Comparison of ENCODE assay signal across 9 cellular contexts in genomic region chr11:83191986-83192385, GRCh38. TPM values are rescaled to one million over a fixed set of nuclear protein-coding genes. Genes with fewer than 3 reads are reported as not detected.
A peak's percentile ranks its signal among the peaks of the same experiment; 100 is the strongest.
DNase-seq lines count a peak whose midpoint lies in the region; ATAC-seq, FAIRE-seq and TF ChIP-seq lines count a peak whose summit lies in the region.
"Had no signal": no experiment of that assay in that cellular context is flagged by ENCODE, and none has a peak within 500 bp of the region (broad histone marks: within the 10 kb centered on the region; RNA-seq: fewer than 3 reads in every experiment).

No MANE protein-coding gene starts in this region.

- peaks cover 41% of the 10 kb centered on the region for H3K4me1 Mint-ChIP-seq in activated naive CD4-positive, alpha-beta T cell treated with anti-CD3 and anti-CD28 coated beads for 36 hours (ENCODE audit: low read depth)
- H3K4me1 Mint-ChIP-seq in activated CD8-positive, alpha-beta T cell treated with anti-CD3 and anti-CD28 coated beads for 36 hours (ENCODE audit: low read depth): peaks cover 36% of the 10 kb centered on the region

- H4K20me1 ChIP-seq in keratinocyte (ENCODE audit: control insufficient read depth, extremely low read depth, insufficient read depth, low read length): no peaks in the 10 kb centered on the region

- 33 to 36% methylated on average over 11 of the region's 11 CpGs for WGBS in testis, 2 donors

- H3K27me3 ChIP-seq in keratinocyte (ENCODE audit: control insufficient read depth, extremely low read depth, insufficient read depth, low read length): no peaks in the 10 kb centered on the region
- no peaks in the 10 kb centered on the region for H3K27me3 ChIP-seq in testis

- H3K9me1 ChIP-seq in keratinocyte (ENCODE audit: control insufficient read depth, extremely low read depth, insufficient read depth, low read length): no peaks in the 10 kb centered on the region

- H3K9me3 Mint-ChIP-seq in activated naive CD4-positive, alpha-beta T cell treated with anti-CD3 and anti-CD28 coated beads for 36 hours: no peaks in the 10 kb centered on the region
- H3K9me3 Mint-ChIP-seq in activated CD8-positive, alpha-beta T cell treated with anti-CD3 and anti-CD28 coated beads for 36 hours: no peaks in the 10 kb centered on the region

- H3K4me3 ChIP-seq in keratinocyte (ENCODE audit: control insufficient read depth in 2 of 3, extremely low read depth in 1 of 3, insufficient read depth in 2 of 3, low read depth in 1 of 3, low read length in 3 of 3) (peak overlapping the region; percentile 84 to 100 (median 90)), testis (peak overlapping the region in 1 of 2 donors; percentile 87)

- H3K27ac Mint-ChIP-seq in activated naive CD4-positive, alpha-beta T cell treated with anti-CD3 and anti-CD28 coated beads for 36 hours: peak overlapping the region; percentile 95
- H3K27ac Mint-ChIP-seq in activated CD8-positive, alpha-beta T cell treated with anti-CD3 and anti-CD28 coated beads for 36 hours: peak overlapping the region; percentile 99

- H3K27me3 Mint-ChIP-seq in activated naive CD4-positive, alpha-beta T cell treated with anti-CD3 and anti-CD28 coated beads for 36 hours (ENCODE audit: low read depth): no peaks in the 10 kb centered on the region
- no peaks in the 10 kb centered on the region for H3K27me3 Mint-ChIP-seq in activated CD8-positive, alpha-beta T cell treated with anti-CD3 and anti-CD28 coated beads for 36 hours

- DNase-seq in activated naive CD4-positive, alpha-beta T cell treated with anti-CD3 and anti-CD28 coated beads for 36 hours: no peak
- no peak for DNase-seq in activated naive CD4-positive, alpha-beta T cell treated with anti-CD3 and anti-CD28 coated beads, Interleukin-2, amount 50 U/mL, for 16 hours
- DNase-seq in activated CD8-positive, alpha-beta T cell treated with anti-CD3 and anti-CD28 coated beads for 36 hours: no peak
- DNase-seq in keratinocyte (ENCODE audit: low read depth, low spot score) (no peak), testis (peak; percentile 88), midbrain (lab: John Stamatoyannopoulos, UW) (no peak), HT-29 (ENCODE audit: low spot score) (no peak)
- DNase-seq: C1 segment of cervical spinal cord had no signal

- H3K27ac ChIP-seq in keratinocyte (ENCODE audit: control insufficient read depth, insufficient read depth, low read length) (peak overlapping the region; percentile 96), testis (peak overlapping the region; percentile 57 to 91)

- H3K9ac ChIP-seq in keratinocyte (ENCODE audit: control insufficient read depth, extremely low read depth, insufficient read depth, low read length): peak overlapping the region; percentile 96

- peak overlapping the region; percentile 95 for H3K4me3 Mint-ChIP-seq in activated naive CD4-positive, alpha-beta T cell treated with anti-CD3 and anti-CD28 coated beads for 36 hours
- H3K4me3 Mint-ChIP-seq in activated CD8-positive, alpha-beta T cell treated with anti-CD3 and anti-CD28 coated beads for 36 hours: peak overlapping the region; percentile 98

- intact Hi-C loops in activated naive CD4-positive, alpha-beta T cell treated with anti-CD3 and anti-CD28 coated beads for 36 hours (cut with micrococcal nuclease): loop anchor here (5.0 kb wide), 1 partner anchor 460 kb away; the partner anchor contains the start of gene FAM181B
- intact Hi-C loops in activated CD8-positive, alpha-beta T cell treated with anti-CD3 and anti-CD28 coated beads for 36 hours (cut with micrococcal nuclease): loop anchor here (5.0 to 10.0 kb wide), 2 partner anchors 117 to 290 kb away; partner anchors contain the start of genes DDIAS, PRCP and RAB30
- intact Hi-C loops in testis (cut with DNase I; ENCODE audit: low total_unique reads): loop anchor here (10.0 kb wide), 1 partner anchor 287 kb away; the partner anchor contains the start of genes DDIAS and PRCP

- ATAC-seq in activated CD8-positive, alpha-beta T cell treated with anti-CD3 and anti-CD28 coated beads for 36 hours: no peak
- ATAC-seq in GM19328 (IDR thresholded peaks at IDR 0.05; ENCODE audit: unreplicated experiment): no peak

- no peak for FAIRE-seq in keratinocyte (lab: Jason Lieb, UNC)

- no peak for TF ChIP-seq CTCF in activated CD8-positive, alpha-beta T cell treated with anti-CD3 and anti-CD28 coated beads for 36 hours (IDR thresholded peaks at IDR 0.05)
- TF ChIP-seq CTCF in keratinocyte (optimal IDR thresholded peaks at IDR 0.05 in 1 of 3, IDR thresholded peaks at IDR 0.05 in 1 of 3, conservative IDR thresholded peaks at IDR 0.05 in 1 of 3; ENCODE audit: extremely low read depth in 1 of 3, insufficient read depth in 2 of 3, low read length in 3 of 3) (no peak), testis (IDR thresholded peaks at IDR 0.05) (no peak)

- H3K9me3 ChIP-seq in keratinocyte (ENCODE audit: control insufficient read depth, low read depth, low read length) (no peaks in the 10 kb centered on the region), testis (no peaks in the 10 kb centered on the region)

- H3K4me1 ChIP-seq in keratinocyte (ENCODE audit: control insufficient read depth, extremely low read depth, insufficient read depth, low read length) (peaks cover 17% of the 10 kb centered on the region), testis (peaks cover 27% of the 10 kb centered on the region)

- CTCF ChIA-PET in activated naive CD4-positive, alpha-beta T cell treated with anti-CD3 and anti-CD28 coated beads for 36 hours (lab: Charles Lee): no interaction called here
- CTCF ChIA-PET in activated CD8-positive, alpha-beta T cell treated with anti-CD3 and anti-CD28 coated beads for 36 hours (lab: Charles Lee): no interaction called here

- H3K36me3 ChIP-seq in keratinocyte (ENCODE audit: control insufficient read depth in 2 of 2, extremely low read depth in 1 of 2, insufficient read depth in 2 of 2, low read length in 2 of 2): peaks cover 12 to 18% of the 10 kb centered on the region in 2 experiments
- no peaks in the 10 kb centered on the region for H3K36me3 ChIP-seq in testis (ENCODE audit: low read depth, missing control alignments)

- peaks cover 23% of the 10 kb centered on the region for H3K79me2 ChIP-seq in keratinocyte (ENCODE audit: control insufficient read depth, insufficient read depth, low read length)

- peaks cover 25% of the 10 kb centered on the region for H3K36me3 Mint-ChIP-seq in activated naive CD4-positive, alpha-beta T cell treated with anti-CD3 and anti-CD28 coated beads for 36 hours (ENCODE audit: low read depth)
- peaks cover 33% of the 10 kb centered on the region for H3K36me3 Mint-ChIP-seq in activated CD8-positive, alpha-beta T cell treated with anti-CD3 and anti-CD28 coated beads for 36 hours (ENCODE audit: low read depth)

- dilution Hi-C loops in keratinocyte (cut with MboI; ENCODE audit: extremely low pct_ligation_motif_present, low sequenced_read_pairs): no loop called here

- H3K4me2 ChIP-seq in keratinocyte (ENCODE audit: control insufficient read depth, extremely low read depth, insufficient read depth, low read depth, low read length): peak overlapping the region; percentile 93

- POLR2A ChIA-PET in activated CD8-positive, alpha-beta T cell treated with anti-CD3 and anti-CD28 coated beads for 36 hours (lab: Charles Lee): no interaction called here

- no peak for TF ChIP-seq POLR2A in testis (IDR thresholded peaks at IDR 0.05)

- no peak overlapping the region for H2AFZ ChIP-seq in keratinocyte (ENCODE audit: control insufficient read depth, low read length)

RNA-seq across cellular contexts. Expression of gene ANKRD42, which starts 1.5 kb away (rescaled TPM):
- total RNA-seq in activated naive CD4-positive, alpha-beta T cell treated with anti-CD3 and anti-CD28 coated beads for 36 hours: 1 to 10 TPM; 2.3 to 2.7 TPM
- total RNA-seq in activated CD8-positive, alpha-beta T cell treated with anti-CD3 and anti-CD28 coated beads for 36 hours: 1 to 10 TPM; 3.8 to 4.7 TPM
- polyA plus RNA-seq in keratinocyte (5.0 to 11.0 TPM (median 8.4 TPM) in 3 replicates), testis (ENCODE audit: insufficient read depth, low read depth, low replicate concordance) (79.7 TPM)
- polyA plus RNA-seq in keratinocyte (2011; ENCODE audit: low read depth): 9.7 TPM
- polyA plus RNA-seq in keratinocyte (2011; cell fraction: cytosol; rRNA removed): 5.2 and 7.7 TPM in 2 replicates
- 9.2 and 12.7 TPM in 2 replicates for polyA plus RNA-seq in keratinocyte (2011; cell fraction: nucleus; rRNA removed)
- 5.8 and 7.9 TPM in 2 replicates for polyA plus RNA-seq in keratinocyte (2012; ENCODE audit: low replicate concordance)
- polyA minus RNA-seq in keratinocyte: 1.9 to 4.9 TPM (median 3.5 TPM) in 3 replicates
- 5.9 TPM for polyA minus RNA-seq in keratinocyte (2011; cell fraction: cytosol; rRNA and poly(A)+ RNA removed)
- 5.1 and 10.7 TPM in 2 replicates for polyA minus RNA-seq in keratinocyte (2011; cell fraction: nucleus; rRNA and poly(A)+ RNA removed)
- 10 to 100 TPM; 49.8 to 66.1 TPM for total RNA-seq in testis
- 4.6 and 6.2 TPM in 2 replicates for total RNA-seq in HT-29 (2014; rRNA removed; shearing (Covaris generic))

RNA-seq across cellular contexts. Expression of gene PCF11, which starts 35.1 kb away (rescaled TPM):
- total RNA-seq in activated naive CD4-positive, alpha-beta T cell treated with anti-CD3 and anti-CD28 coated beads for 36 hours: 10 to 100 TPM; 50.3 to 54.1 TPM
- total RNA-seq in activated CD8-positive, alpha-beta T cell treated with anti-CD3 and anti-CD28 coated beads for 36 hours: 10 to 100 TPM; 53.9 to 55.6 TPM
- polyA plus RNA-seq in keratinocyte: 16.3 to 32.8 TPM (median 25.8 TPM) in 3 replicates
- polyA plus RNA-seq in keratinocyte (2011; ENCODE audit: low read depth): 197 TPM
- 6.4 and 15.7 TPM in 2 replicates for polyA plus RNA-seq in keratinocyte (2011; cell fraction: cytosol; rRNA removed)
- polyA plus RNA-seq in keratinocyte (2011; cell fraction: nucleus; rRNA removed): 67.5 and 84.3 TPM in 2 replicates
- 9.6 and 34.0 TPM in 2 replicates for polyA plus RNA-seq in keratinocyte (2012; ENCODE audit: low replicate concordance)
- 6.8 to 68.1 TPM (median 18.0 TPM) in 3 replicates for polyA minus RNA-seq in keratinocyte
- 14.0 TPM for polyA minus RNA-seq in keratinocyte (2011; cell fraction: cytosol; rRNA and poly(A)+ RNA removed)
- 27.6 and 45.1 TPM in 2 replicates for polyA minus RNA-seq in keratinocyte (2011; cell fraction: nucleus; rRNA and poly(A)+ RNA removed)
- 10 to 100 TPM; 80.5 to 100.0 TPM for total RNA-seq in testis
- 36.1 TPM for polyA plus RNA-seq in testis (ENCODE audit: insufficient read depth, low read depth, low replicate concordance)
- 44.6 and 58.3 TPM in 2 replicates for total RNA-seq in HT-29 (2014; rRNA removed; shearing (Covaris generic))
